ENCODE assay signal across 1 cellular context in genomic region chr2:64134813-64135212, GRCh38.
TF ChIP-seq lines count a peak whose summit lies in the region.

No MANE protein-coding gene starts in this region.

TF ChIP-seq in A549, 52 proteins besides CTCF, POLR2A, EP300 and RAD21 (continued from another document):
- TF ChIP-seq, protein P1, sequence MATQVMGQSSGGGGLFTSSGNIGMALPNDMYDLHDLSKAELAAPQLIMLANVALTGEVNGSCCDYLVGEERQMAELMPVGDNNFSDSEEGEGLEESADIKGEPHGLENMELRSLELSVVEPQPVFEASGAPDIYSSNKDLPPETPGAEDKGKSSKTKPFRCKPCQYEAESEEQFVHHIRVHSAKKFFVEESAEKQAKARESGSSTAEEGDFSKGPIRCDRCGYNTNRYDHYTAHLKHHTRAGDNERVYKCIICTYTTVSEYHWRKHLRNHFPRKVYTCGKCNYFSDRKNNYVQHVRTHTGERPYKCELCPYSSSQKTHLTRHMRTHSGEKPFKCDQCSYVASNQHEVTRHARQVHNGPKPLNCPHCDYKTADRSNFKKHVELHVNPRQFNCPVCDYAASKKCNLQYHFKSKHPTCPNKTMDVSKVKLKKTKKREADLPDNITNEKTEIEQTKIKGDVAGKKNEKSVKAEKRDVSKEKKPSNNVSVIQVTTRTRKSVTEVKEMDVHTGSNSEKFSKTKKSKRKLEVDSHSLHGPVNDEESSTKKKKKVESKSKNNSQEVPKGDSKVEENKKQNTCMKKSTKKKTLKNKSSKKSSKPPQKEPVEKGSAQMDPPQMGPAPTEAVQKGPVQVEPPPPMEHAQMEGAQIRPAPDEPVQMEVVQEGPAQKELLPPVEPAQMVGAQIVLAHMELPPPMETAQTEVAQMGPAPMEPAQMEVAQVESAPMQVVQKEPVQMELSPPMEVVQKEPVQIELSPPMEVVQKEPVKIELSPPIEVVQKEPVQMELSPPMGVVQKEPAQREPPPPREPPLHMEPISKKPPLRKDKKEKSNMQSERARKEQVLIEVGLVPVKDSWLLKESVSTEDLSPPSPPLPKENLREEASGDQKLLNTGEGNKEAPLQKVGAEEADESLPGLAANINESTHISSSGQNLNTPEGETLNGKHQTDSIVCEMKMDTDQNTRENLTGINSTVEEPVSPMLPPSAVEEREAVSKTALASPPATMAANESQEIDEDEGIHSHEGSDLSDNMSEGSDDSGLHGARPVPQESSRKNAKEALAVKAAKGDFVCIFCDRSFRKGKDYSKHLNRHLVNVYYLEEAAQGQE (IDR thresholded peaks at IDR 0.05) = no peak
- no peak for TF ChIP-seq POLR2AphosphoS2 (conservative IDR thresholded peaks at IDR 0.05; ENCODE audit: low read length)
- TF ChIP-seq ZFP36 (IDR thresholded peaks at IDR 0.05; ENCODE audit: borderline replicate concordance, partially characterized antibody) = no peak
- TF ChIP-seq, protein P2, sequence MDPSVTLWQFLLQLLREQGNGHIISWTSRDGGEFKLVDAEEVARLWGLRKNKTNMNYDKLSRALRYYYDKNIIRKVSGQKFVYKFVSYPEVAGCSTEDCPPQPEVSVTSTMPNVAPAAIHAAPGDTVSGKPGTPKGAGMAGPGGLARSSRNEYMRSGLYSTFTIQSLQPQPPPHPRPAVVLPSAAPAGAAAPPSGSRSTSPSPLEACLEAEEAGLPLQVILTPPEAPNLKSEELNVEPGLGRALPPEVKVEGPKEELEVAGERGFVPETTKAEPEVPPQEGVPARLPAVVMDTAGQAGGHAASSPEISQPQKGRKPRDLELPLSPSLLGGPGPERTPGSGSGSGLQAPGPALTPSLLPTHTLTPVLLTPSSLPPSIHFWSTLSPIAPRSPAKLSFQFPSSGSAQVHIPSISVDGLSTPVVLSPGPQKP (IDR thresholded peaks at IDR 0.05; ENCODE audit: low read depth, low read length) = no peak
- no peak for TF ChIP-seq E2F6 (IDR thresholded peaks at IDR 0.05; ENCODE audit: borderline replicate concordance, low read depth)
- TF ChIP-seq HOXB13 (CRISPR knock-in tag; IDR thresholded peaks at IDR 0.05; ENCODE audit: low read depth) = no peak
- no peak for TF ChIP-seq HOXB5 (CRISPR knock-in tag; IDR thresholded peaks at IDR 0.05)
